In genomic region chr1:203645996-203646395, GRCh38 we compare ENCODE assay signal across 15 cellular contexts. TPM values are rescaled to one million over a fixed set of nuclear protein-coding genes. Genes with fewer than 3 reads are reported as not detected.
DNase-seq lines count a peak whose midpoint lies in the region; ATAC-seq lines count a peak whose summit lies in the region.
"Had no signal": no experiment of that assay in that cellular context is flagged by ENCODE, and none has a peak within 500 bp of the region (broad histone marks: within the 10 kb centered on the region; RNA-seq: fewer than 3 reads in every experiment).

No MANE protein-coding gene starts in this region.

- H3K36me3 Mint-ChIP-seq in immature natural killer cell = peaks cover 0 to 11% (median 3%) of the 10 kb centered on the region in 3 donors
- peaks cover 67% of the 10 kb centered on the region for H3K36me3 Mint-ChIP-seq in stimulated activated effector memory CD8-positive, alpha-beta T cell treated with anti-CD3 and anti-CD28 coated beads, Interleukin-12 subunit alpha, Interleukin-12 subunit beta, amount 100 ng/mL, for 72 hours
- H3K36me3 Mint-ChIP-seq: stimulated activated naive B cell treated with anti-CD40 and anti-IgM and Interleukin-4, amounts not matched to agents 10 μg/mL and 1 μg/mL and 100 μg/mL, for 72 hours had no signal

- DNase-seq in EH (ENCODE audit: low read depth) = peak; percentile 73
- peak; percentile 64 for DNase-seq in amniotic epithelial cell (ENCODE audit: low read depth)
- no peak for DNase-seq in immature natural killer cell
- no peak for DNase-seq in stimulated activated effector memory CD8-positive, alpha-beta T cell treated with anti-CD3 and anti-CD28 coated beads, Interleukin-12 subunit alpha, Interleukin-12 subunit beta, amount 100 ng/mL, for 72 hours (ENCODE audit: low spot score in 2 of 2)
- DNase-seq in SW480 (ENCODE audit: low spot score) = no peak
- DNase-seq in epidermal melanocyte (ENCODE audit: insufficient read length, low spot score) = no peak
- no peak for DNase-seq in NCI-H1436 treated with DMSO at 0.1 percent for 48 hours (lab: John Stamatoyannopoulos, UW)
- DNase-seq: activated B cell treated with CpG ODN at 0.5 μM for 24 hours; activated CD8-positive, alpha-beta memory T cell treated with anti-CD3 and anti-CD28 coated beads for 24 hours; Calu3; endodermal cell; NCI-H1930; stimulated activated naive B cell treated with anti-CD40 and anti-IgM and Interleukin-4, amounts not matched to agents 10 μg/mL and 1 μg/mL and 100 μg/mL, for 72 hours; T-helper 2 cell had no signal

- peaks cover 0 to 2% (median 0%) of the 10 kb centered on the region in 3 donors for H3K27me3 Mint-ChIP-seq in immature natural killer cell (ENCODE audit: low read depth in 3 of 3)
- H3K27me3 Mint-ChIP-seq: activated B cell treated with CpG ODN at 0.5 μM for 24 hours; stimulated activated naive B cell treated with anti-CD40 and anti-IgM and Interleukin-4, amounts not matched to agents 10 μg/mL and 1 μg/mL and 100 μg/mL, for 72 hours had no signal

- no peaks in the 10 kb centered on the region for H3K9me3 Mint-ChIP-seq in immature natural killer cell
- no peaks in the 10 kb centered on the region for H3K9me3 Mint-ChIP-seq in stimulated activated effector memory CD8-positive, alpha-beta T cell treated with anti-CD3 and anti-CD28 coated beads, Interleukin-12 subunit alpha, Interleukin-12 subunit beta, amount 100 ng/mL, for 72 hours
- H3K9me3 Mint-ChIP-seq: activated B cell treated with CpG ODN at 0.5 μM for 24 hours; activated T-helper 2 cell treated with anti-CD3 and anti-CD28 coated beads, Interferon-gamma antibody, Interleukin-2, Interleukin-4, amounts not matched to agents 10 μg/mL and 5 μg/mL and 100 μg/mL, durations not matched to agents 14 hours and 24 hours and 36 hours; endodermal cell; stimulated activated naive B cell treated with anti-CD40 and anti-IgM and Interleukin-4, amounts not matched to agents 10 μg/mL and 1 μg/mL and 100 μg/mL, for 72 hours had no signal

- H3K4me3 Mint-ChIP-seq in immature natural killer cell = no peak overlapping the region
- H3K4me3 Mint-ChIP-seq in stimulated activated effector memory CD8-positive, alpha-beta T cell treated with anti-CD3 and anti-CD28 coated beads, Interleukin-12 subunit alpha, Interleukin-12 subunit beta, amount 100 ng/mL, for 72 hours = no peak overlapping the region
- H3K4me3 Mint-ChIP-seq: activated B cell treated with CpG ODN at 0.5 μM for 24 hours; endodermal cell; stimulated activated naive B cell treated with anti-CD40 and anti-IgM and Interleukin-4, amounts not matched to agents 10 μg/mL and 1 μg/mL and 100 μg/mL, for 72 hours had no signal

- peaks cover 84 to 91% of the 10 kb centered on the region in 2 donors for H3K4me1 Mint-ChIP-seq in immature natural killer cell
- peaks cover 85% of the 10 kb centered on the region for H3K4me1 Mint-ChIP-seq in stimulated activated effector memory CD8-positive, alpha-beta T cell treated with anti-CD3 and anti-CD28 coated beads, Interleukin-12 subunit alpha, Interleukin-12 subunit beta, amount 100 ng/mL, for 72 hours

- no peak for ATAC-seq in stimulated activated effector memory CD8-positive, alpha-beta T cell treated with anti-CD3 and anti-CD28 coated beads, Interleukin-12 subunit alpha, Interleukin-12 subunit beta, amount 100 ng/mL, for 72 hours
- ATAC-seq: stimulated activated naive B cell treated with anti-CD40 and anti-IgM and Interleukin-4, amounts not matched to agents 10 μg/mL and 1 μg/mL and 100 μg/mL, for 72 hours had no signal

- H3K27ac Mint-ChIP-seq in immature natural killer cell = peak overlapping the region in 4 of 6 donors; percentile 64 to 89 (median 82)
- H3K27ac Mint-ChIP-seq in stimulated activated effector memory CD8-positive, alpha-beta T cell treated with anti-CD3 and anti-CD28 coated beads, Interleukin-12 subunit alpha, Interleukin-12 subunit beta, amount 100 ng/mL, for 72 hours = peak overlapping the region; percentile 79
- H3K27ac Mint-ChIP-seq: activated B cell treated with CpG ODN at 0.5 μM for 24 hours; activated T-helper 2 cell treated with anti-CD3 and anti-CD28 coated beads, Interferon-gamma antibody, Interleukin-2, Interleukin-4, amounts not matched to agents 10 μg/mL and 5 μg/mL and 100 μg/mL, durations not matched to agents 14 hours and 24 hours and 36 hours; stimulated activated naive B cell treated with anti-CD40 and anti-IgM and Interleukin-4, amounts not matched to agents 10 μg/mL and 1 μg/mL and 100 μg/mL, for 72 hours had no signal

RNA-seq across cellular contexts. Expression of gene ATP2B4, which starts 19.4 kb away (rescaled TPM):
- polyA plus RNA-seq in immature natural killer cell = 10 to 100 TPM; 24.5 to 63.1 (median 36.8) TPM

Comparison
In these comparisons a context has a peak if more than half of its experiments do, and no peak if none do; other contexts are left out.
1. DNase-seq: peak in EH (single experiment) and amniotic epithelial cell (single experiment); none in immature natural killer cell (0 of 3), stimulated activated effector memory CD8-positive, alpha-beta T cell treated with anti-CD3 and anti-CD28 coated beads, Interleukin-12 subunit alpha, Interleukin-12 subunit beta, amount 100 ng/mL, for 72 hours (0 of 2), SW480 (single experiment), epidermal melanocyte (single experiment) and NCI-H1436 treated with DMSO at 0.1 percent for 48 hours (single experiment).